In the genomic region with DNA sequence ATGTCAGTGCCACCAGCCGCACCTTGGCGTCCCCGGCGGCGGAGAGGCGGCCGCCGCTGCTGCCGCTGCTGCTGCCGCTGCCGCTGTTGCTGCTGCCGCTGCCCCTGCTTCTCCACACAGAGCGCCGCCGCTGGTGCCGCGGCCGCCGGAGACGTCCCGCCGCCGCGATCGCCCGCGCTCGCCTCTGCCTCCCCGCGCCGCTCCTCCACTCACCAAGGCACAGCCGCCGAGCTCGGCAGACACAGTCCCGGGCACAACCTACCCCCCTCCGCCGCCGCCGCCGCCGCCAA, we compare ENCODE assay signal across 8 cellular contexts. TPM values are rescaled to one million over a fixed set of nuclear protein-coding genes. Genes with fewer than 3 reads are reported as not detected.
A peak's percentile ranks its signal among the peaks of the same experiment; 100 is the strongest.
DNase-seq lines count a peak whose midpoint lies in the region; ATAC-seq and TF ChIP-seq lines count a peak whose summit lies in the region.

A gene (minus strand): TSS at position 260 of the 290 bp plus-strand sequence.

- BruUV-seq in OCI-LY7 (replicated peaks; lab: Mats Ljungman, UMichigan): no TSS peak

- peak within 1 kb of the TSS; percentile 99 for H3K4me3 Mint-ChIP-seq in nephron progenitor cell

- CTCF ChIA-PET in OCI-LY7 (lab: Charles Lee; ENCODE audit: unreplicated experiment): no interaction called here

- peak within 1 kb of the TSS; percentile 92 for H3K9ac ChIP-seq in DND-41 (ENCODE audit: low read depth, low read length)

- peak within 1 kb of the TSS; percentile 94 for H3K27ac ChIP-seq in DND-41 (ENCODE audit: low read length)
- peak within 1 kb of the TSS; percentile 73 for H3K27ac ChIP-seq in OCI-LY7 (ENCODE audit: low read depth, low read length, poor library complexity, severe bottlenecking)

- H3K27me3 Mint-ChIP-seq in nephron progenitor cell (ENCODE audit: low read depth, poor library complexity): peaks cover 7% of the 10 kb centered on the region

- H3K4me3 ChIP-seq in DND-41 (ENCODE audit: low read depth in 1 of 2, low read length in 2 of 2) (peak within 1 kb of the TSS; percentile 84 to 98), OCI-LY7 (ENCODE audit: low read depth, low read length, poor library complexity, severe bottlenecking) (peak within 1 kb of the TSS; percentile 75), epithelial cell of esophagus (ENCODE audit: low read length) (peak within 1 kb of the TSS; percentile 71)

- H3K36me3 ChIP-seq in DND-41 (ENCODE audit: insufficient read depth, low read length): no peaks in the 10 kb centered on the region; the same call in 1 of the 2 replicates
- H3K36me3 ChIP-seq in OCI-LY7 (ENCODE audit: insufficient read depth, low read length): no peaks in the 10 kb centered on the region

- peak within 1 kb of the TSS; percentile 100 for H2AFZ ChIP-seq in DND-41 (ENCODE audit: low read depth, low read length)
- H2AFZ ChIP-seq in OCI-LY7 (ENCODE audit: low read length): peak within 1 kb of the TSS; percentile 84

- TF ChIP-seq CTCF in DND-41 (IDR thresholded peaks at IDR 0.05; ENCODE audit: borderline replicate concordance, extremely low read depth, low read length, poor library complexity, severe bottlenecking): peak; percentile 13
- TF ChIP-seq CTCF in OCI-LY7 (conservative IDR thresholded peaks at IDR 0.05; ENCODE audit: low read length): no peak
- no peak for TF ChIP-seq CTCF in epithelial cell of esophagus (IDR thresholded peaks at IDR 0.05; ENCODE audit: insufficient read depth, low read depth, low read length, missing control alignments)
- no peak for TF ChIP-seq CTCF in nephron progenitor cell (IDR thresholded peaks at IDR 0.05)

- H3K79me2 ChIP-seq in DND-41 (ENCODE audit: insufficient read depth, low read length) (peaks cover 42% of the 10 kb centered on the region), OCI-LY7 (ENCODE audit: insufficient read depth, low read depth, low read length) (no peaks in the 10 kb centered on the region)

- H3K4me1 ChIP-seq in DND-41 (ENCODE audit: insufficient read depth, low read length) (peaks cover 29% of the 10 kb centered on the region), OCI-LY7 (ENCODE audit: insufficient read depth, low read length, poor library complexity, severe bottlenecking) (peaks cover 20% of the 10 kb centered on the region)

- H3K27me3 ChIP-seq in DND-41 (ENCODE audit: insufficient read depth, low read length, poor library complexity): no peaks in the 10 kb centered on the region

- H3K27ac Mint-ChIP-seq in nephron progenitor cell: peak within 1 kb of the TSS; percentile 97

- peak within 1 kb of the TSS; percentile 97 for H3K4me2 ChIP-seq in DND-41 (ENCODE audit: insufficient read depth, low read length)
- peak within 1 kb of the TSS; percentile 100 for H3K4me2 ChIP-seq in OCI-LY7 (ENCODE audit: low read length)

- H3K9me2 ChIP-seq in OCI-LY7 (ENCODE audit: insufficient read depth, low read length): no peaks in the 10 kb centered on the region

- H4K20me1 ChIP-seq in DND-41 (ENCODE audit: insufficient read depth, low read length) (peaks cover 12% of the 10 kb centered on the region; the same call in 1 of the 2 replicates), OCI-LY7 (ENCODE audit: insufficient read depth, low read length) (peaks cover 16% of the 10 kb centered on the region)

- ATAC-seq in DND-41 (ENCODE audit: insufficient read depth, low read depth) (peak; percentile 32; the same call in 2 of the 3 replicates), GM21723 (IDR thresholded peaks at IDR 0.05; ENCODE audit: unreplicated experiment) (peak; percentile 25)

- intact Hi-C loops in OCI-LY7 (cut with micrococcal nuclease; ENCODE audit: unreplicated experiment): loop anchor here (2.0 to 10.0 kb wide), 8 partner anchors 182 to 1530 kb away; a partner anchor contains a TSS

- peaks cover 5% of the 10 kb centered on the region for H3K36me3 Mint-ChIP-seq in nephron progenitor cell (ENCODE audit: low read depth)

- H3K9me3 ChIP-seq in DND-41 (ENCODE audit: insufficient read depth, low read length, severe bottlenecking) (no peaks in the 10 kb centered on the region), OCI-LY7 (ENCODE audit: low read length) (no peaks in the 10 kb centered on the region)

- peaks cover 36% of the 10 kb centered on the region for H3K4me1 Mint-ChIP-seq in nephron progenitor cell

- peaks cover 5% of the 10 kb centered on the region for H3K9me3 Mint-ChIP-seq in nephron progenitor cell

- POLR2A ChIA-PET in OCI-LY7 (lab: Charles Lee): interaction anchor here (1.0 kb wide), 1 partner anchor 223 kb away, joined by 4 read pairs; no protein-coding TSS in a partner anchor

- DNase-seq in DND-41 (no peak), OCI-LY7 (ENCODE audit: low spot score) (no peak), epithelial cell of esophagus (ENCODE audit: low read depth) (no peak), nephron progenitor cell (no peak), HK-2 (ENCODE audit: unreplicated experiment) (no peak), NCI-H1930 (lab: John Stamatoyannopoulos, UW) (no peak)
- DNase-seq in activated effector memory CD4-positive, alpha-beta T cell treated with anti-CD3 and anti-CD28 coated beads, Interleukin-2, amount 50 U/mL, for 16 hours: no peak

RNA-seq across cellular contexts. Expression of the gene that starts here (rescaled TPM):
- total RNA-seq in OCI-LY7 (2014; rRNA removed; shearing (Covaris generic)): 9.2 and 9.8 TPM in 2 replicates
- 13.6 and 15.1 TPM in 2 replicates for total RNA-seq in OCI-LY7 (2022)
